Comparison of ENCODE assay signal across 12 cellular contexts in the genomic region with DNA sequence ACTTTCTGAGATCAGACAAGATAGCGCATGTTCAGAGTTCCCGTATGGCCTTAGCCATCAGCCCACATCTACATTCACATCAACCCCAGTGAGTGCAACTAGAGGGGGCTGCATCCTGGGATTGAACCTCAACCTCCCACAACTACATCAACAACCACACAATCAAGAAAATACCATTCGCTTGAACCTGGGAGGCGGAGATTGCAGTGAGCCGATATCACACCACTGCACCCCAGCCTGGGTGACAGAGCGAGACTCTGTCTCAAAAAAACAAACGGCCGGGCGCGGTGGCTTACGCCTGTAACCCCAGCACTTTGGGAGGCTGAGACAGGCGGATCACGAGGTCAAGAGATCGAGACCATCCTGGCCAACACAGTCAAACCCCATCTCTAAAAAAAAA. TPM values are rescaled to one million over a fixed set of nuclear protein-coding genes. Genes with fewer than 3 reads are reported as not detected.
"Had no signal": no experiment of that assay in that cellular context is flagged by ENCODE, and none has a peak within 500 bp of the region (broad histone marks: within the 10 kb centered on the region; RNA-seq: fewer than 3 reads in every experiment).

No MANE protein-coding gene starts in this region.

RNA-seq across cellular contexts. Expression of a gene that starts 31.8 kb away (rescaled TPM):
- total RNA-seq: kidney, lung, mesenteric fat pad, mucosa of gallbladder had no signal
- polyA plus RNA-seq: hepatocyte, keratinocyte, liver, mammary epithelial cell had no signal

RNA-seq across cellular contexts. Expression of a gene that starts 50.4 kb away (rescaled TPM):
- total RNA-seq: left lobe of liver, left ventricle myocardium inferior, lung microvascular endothelial cell, mammary epithelial cell had no signal
- polyA plus RNA-seq: immature natural killer cell, keratinocyte, mammary epithelial cell had no signal
